1 cellular context compared by ENCODE assay signal in the genomic region with DNA sequence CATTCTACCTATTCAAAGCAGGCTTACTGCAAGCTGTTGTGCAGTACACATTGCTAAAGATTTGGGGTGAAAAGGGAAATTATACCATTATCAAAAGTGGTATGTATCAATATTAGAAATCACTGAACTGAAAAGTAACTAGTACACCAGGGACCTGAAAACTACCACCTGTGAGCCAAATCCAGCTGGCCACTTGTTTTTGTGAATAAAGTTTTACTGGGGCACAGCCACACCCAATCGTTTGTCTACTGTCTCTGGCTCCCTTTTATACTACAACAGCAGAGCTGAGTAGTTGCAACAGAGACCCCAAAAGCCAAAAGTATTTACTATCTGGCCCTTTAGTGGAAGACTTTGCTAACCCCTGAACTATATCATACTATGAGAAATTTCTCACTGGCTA.
TF ChIP-seq lines count a peak whose summit lies in the region.

No MANE protein-coding gene starts in this region.

TF ChIP-seq in K562, 482 proteins besides CTCF, POLR2A, EP300 and RAD21 (continued from another document):
- TF ChIP-seq PCBP2 (IDR thresholded peaks at IDR 0.05; ENCODE audit: low read depth, low read length, poor library complexity, severe bottlenecking): no peak
- no peak for TF ChIP-seq TAL1 (IDR thresholded peaks at IDR 0.05)
- TF ChIP-seq, protein P1, sequence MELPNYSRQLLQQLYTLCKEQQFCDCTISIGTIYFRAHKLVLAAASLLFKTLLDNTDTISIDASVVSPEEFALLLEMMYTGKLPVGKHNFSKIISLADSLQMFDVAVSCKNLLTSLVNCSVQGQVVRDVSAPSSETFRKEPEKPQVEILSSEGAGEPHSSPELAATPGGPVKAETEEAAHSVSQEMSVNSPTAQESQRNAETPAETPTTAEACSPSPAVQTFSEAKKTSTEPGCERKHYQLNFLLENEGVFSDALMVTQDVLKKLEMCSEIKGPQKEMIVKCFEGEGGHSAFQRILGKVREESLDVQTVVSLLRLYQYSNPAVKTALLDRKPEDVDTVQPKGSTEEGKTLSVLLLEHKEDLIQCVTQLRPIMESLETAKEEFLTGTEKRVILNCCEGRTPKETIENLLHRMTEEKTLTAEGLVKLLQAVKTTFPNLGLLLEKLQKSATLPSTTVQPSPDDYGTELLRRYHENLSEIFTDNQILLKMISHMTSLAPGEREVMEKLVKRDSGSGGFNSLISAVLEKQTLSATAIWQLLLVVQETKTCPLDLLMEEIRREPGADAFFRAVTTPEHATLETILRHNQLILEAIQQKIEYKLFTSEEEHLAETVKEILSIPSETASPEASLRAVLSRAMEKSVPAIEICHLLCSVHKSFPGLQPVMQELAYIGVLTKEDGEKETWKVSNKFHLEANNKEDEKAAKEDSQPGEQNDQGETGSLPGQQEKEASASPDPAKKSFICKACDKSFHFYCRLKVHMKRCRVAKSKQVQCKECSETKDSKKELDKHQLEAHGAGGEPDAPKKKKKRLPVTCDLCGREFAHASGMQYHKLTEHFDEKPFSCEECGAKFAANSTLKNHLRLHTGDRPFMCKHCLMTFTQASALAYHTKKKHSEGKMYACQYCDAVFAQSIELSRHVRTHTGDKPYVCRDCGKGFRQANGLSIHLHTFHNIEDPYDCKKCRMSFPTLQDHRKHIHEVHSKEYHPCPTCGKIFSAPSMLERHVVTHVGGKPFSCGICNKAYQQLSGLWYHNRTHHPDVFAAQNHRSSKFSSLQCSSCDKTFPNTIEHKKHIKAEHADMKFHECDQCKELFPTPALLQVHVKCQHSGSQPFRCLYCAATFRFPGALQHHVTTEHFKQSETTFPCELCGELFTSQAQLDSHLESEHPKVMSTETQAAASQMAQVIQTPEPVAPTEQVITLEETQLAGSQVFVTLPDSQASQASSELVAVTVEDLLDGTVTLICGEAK (IDR thresholded peaks at IDR 0.05): peak; percentile 91
- TF ChIP-seq, protein P1 (CRISPR knock-in tag; IDR thresholded peaks at IDR 0.05): peak; percentile 74
- TF ChIP-seq, protein P2, sequence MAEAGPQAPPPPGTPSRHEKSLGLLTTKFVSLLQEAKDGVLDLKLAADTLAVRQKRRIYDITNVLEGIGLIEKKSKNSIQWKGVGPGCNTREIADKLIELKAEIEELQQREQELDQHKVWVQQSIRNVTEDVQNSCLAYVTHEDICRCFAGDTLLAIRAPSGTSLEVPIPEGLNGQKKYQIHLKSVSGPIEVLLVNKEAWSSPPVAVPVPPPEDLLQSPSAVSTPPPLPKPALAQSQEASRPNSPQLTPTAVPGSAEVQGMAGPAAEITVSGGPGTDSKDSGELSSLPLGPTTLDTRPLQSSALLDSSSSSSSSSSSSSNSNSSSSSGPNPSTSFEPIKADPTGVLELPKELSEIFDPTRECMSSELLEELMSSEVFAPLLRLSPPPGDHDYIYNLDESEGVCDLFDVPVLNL (CRISPR knock-in tag; IDR thresholded peaks at IDR 0.05; ENCODE audit: low read depth): no peak
- TF ChIP-seq ZNF76 (CRISPR knock-in tag; IDR thresholded peaks at IDR 0.05; ENCODE audit: borderline replicate concordance): no peak
- no peak for TF ChIP-seq NFIX (CRISPR knock-in tag; IDR thresholded peaks at IDR 0.05; ENCODE audit: low read depth)
- no peak for TF ChIP-seq TRIM28 (IDR thresholded peaks at IDR 0.05)
- no peak for TF ChIP-seq ELF4 (CRISPR knock-in tag; IDR thresholded peaks at IDR 0.05)
- no peak for TF ChIP-seq ZNF24 (IDR thresholded peaks at IDR 0.05)
- TF ChIP-seq EZH2 (IDR thresholded peaks at IDR 0.05; ENCODE audit: borderline replicate concordance, low read depth, low read length): no peak
- no peak for TF ChIP-seq BACH1 (tag; IDR thresholded peaks at IDR 0.05)
- TF ChIP-seq, protein P3, sequence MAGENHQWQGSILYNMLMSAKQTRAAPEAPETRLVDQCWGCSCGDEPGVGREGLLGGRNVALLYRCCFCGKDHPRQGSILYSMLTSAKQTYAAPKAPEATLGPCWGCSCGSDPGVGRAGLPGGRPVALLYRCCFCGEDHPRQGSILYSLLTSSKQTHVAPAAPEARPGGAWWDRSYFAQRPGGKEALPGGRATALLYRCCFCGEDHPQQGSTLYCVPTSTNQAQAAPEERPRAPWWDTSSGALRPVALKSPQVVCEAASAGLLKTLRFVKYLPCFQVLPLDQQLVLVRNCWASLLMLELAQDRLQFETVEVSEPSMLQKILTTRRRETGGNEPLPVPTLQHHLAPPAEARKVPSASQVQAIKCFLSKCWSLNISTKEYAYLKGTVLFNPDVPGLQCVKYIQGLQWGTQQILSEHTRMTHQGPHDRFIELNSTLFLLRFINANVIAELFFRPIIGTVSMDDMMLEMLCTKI (IDR thresholded peaks at IDR 0.05; ENCODE audit: partially characterized antibody): no peak
- no peak for TF ChIP-seq FOXA3 (CRISPR knock-in tag; conservative IDR thresholded peaks at IDR 0.05 in 1 of 2, IDR thresholded peaks at IDR 0.05 in 1 of 2)
- no peak for TF ChIP-seq SP1 (CRISPR knock-in tag; IDR thresholded peaks at IDR 0.05)
- TF ChIP-seq, protein P4, sequence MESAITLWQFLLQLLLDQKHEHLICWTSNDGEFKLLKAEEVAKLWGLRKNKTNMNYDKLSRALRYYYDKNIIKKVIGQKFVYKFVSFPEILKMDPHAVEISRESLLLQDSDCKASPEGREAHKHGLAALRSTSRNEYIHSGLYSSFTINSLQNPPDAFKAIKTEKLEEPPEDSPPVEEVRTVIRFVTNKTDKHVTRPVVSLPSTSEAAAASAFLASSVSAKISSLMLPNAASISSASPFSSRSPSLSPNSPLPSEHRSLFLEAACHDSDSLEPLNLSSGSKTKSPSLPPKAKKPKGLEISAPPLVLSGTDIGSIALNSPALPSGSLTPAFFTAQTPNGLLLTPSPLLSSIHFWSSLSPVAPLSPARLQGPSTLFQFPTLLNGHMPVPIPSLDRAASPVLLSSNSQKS (CRISPR knock-in tag; IDR thresholded peaks at IDR 0.05): no peak
TF ChIP-seq in K562: peak in this region for 2.
